Comparison of ENCODE assay signal across 6 cellular contexts in genomic region chrX:52548769-52549168, GRCh38. TPM values are rescaled to one million over a fixed set of nuclear protein-coding genes. Genes with fewer than 3 reads are reported as not detected.
"Had no signal": no experiment of that assay in that cellular context is flagged by ENCODE, and none has a peak within 500 bp of the region (broad histone marks: within the 10 kb centered on the region; RNA-seq: fewer than 3 reads in every experiment).

No MANE protein-coding gene starts in this region.

RNA-seq across cellular contexts. Expression of gene XAGE1B, which starts 31.9 kb away (rescaled TPM):
- total RNA-seq: MCF 10A, OCI-LY7, PC-9, Right ventricle myocardium inferior, SJCRH30 had no signal

RNA-seq across cellular contexts. Expression of gene XAGE1A, which starts 53.2 kb away (rescaled TPM):
- total RNA-seq: MCF 10A, OCI-LY7, PC-9, Right ventricle myocardium inferior, SJCRH30, SK-MEL-5 had no signal
